ENCODE assay signal across 9 cellular contexts in genomic region chr18:56282234-56283104, GRCh38.
"Had no signal": no experiment of that assay in that cellular context is flagged by ENCODE, and none has a peak within 500 bp of the region (broad histone marks: within the 10 kb centered on the region; RNA-seq: fewer than 3 reads in every experiment).

No MANE protein-coding gene starts in this region.

- H3K27ac Mint-ChIP-seq: HFFc6 had no signal

- H3K27ac ChIP-seq: GM23248 had no signal

- H3K9me3 Mint-ChIP-seq: HFFc6 had no signal

- H3K4me3 ChIP-seq: GM23248, HAP-1 had no signal

- H3K36me3 Mint-ChIP-seq: IgD-negative memory B cell had no signal

- H3K27me3 Mint-ChIP-seq: IgD-negative memory B cell had no signal

- H3K4me1 ChIP-seq: HAP-1 had no signal

- H3K9me3 ChIP-seq: HAP-1 had no signal

- H2AFZ ChIP-seq: GM23248 had no signal

- H3K9ac ChIP-seq: GM23248 had no signal

- H3K36me3 ChIP-seq: HAP-1 had no signal

- DNase-seq: GOT3, H7, HFFc6, Kasumi-1, KG1 had no signal

- H3K4me3 Mint-ChIP-seq: HFFc6, IgD-negative memory B cell had no signal

- ATAC-seq: HCT116 had no signal
